In the genomic region with DNA sequence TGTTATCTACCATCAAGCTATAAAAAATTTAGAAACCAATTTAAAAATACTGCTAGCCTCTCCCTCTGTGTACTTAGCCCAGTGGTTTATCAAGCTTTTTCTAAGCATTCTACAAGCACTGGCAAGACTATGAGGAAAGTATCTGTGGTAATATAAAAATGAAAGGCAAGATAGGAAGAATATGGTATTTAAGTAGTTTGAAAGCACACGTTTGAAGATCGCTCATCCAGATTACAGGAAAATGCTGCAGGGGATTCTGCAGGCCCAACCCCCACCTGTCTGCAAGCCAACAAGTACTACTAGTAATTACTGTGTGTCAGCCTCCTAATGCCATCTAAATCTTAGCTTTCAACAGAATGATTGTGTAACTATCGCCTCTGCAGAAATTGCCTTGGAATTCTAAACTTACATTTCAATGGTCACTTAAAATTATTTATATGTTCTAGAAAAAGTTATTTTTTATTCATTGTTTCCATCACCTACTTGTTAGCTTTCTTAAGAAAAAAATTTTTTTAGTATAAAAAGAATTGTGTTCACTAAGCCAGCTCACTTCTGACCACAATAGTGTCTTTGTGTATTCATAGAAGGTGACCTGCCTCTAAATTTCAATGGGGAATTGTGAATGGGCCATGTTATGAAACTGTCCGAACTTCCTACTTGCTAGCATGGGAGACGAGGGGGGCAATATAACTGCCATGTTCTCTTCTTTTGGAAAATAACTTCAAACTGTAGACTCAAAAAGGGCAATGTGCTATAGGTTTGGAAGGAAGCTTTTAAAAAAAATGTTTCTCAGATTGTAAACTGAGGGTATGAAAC, we compare ENCODE assay signal across 9 cellular contexts. TPM values are rescaled to one million over a fixed set of nuclear protein-coding genes. Genes with fewer than 3 reads are reported as not detected.
DNase-seq lines count a peak whose midpoint lies in the region; ATAC-seq and TF ChIP-seq lines count a peak whose summit lies in the region.
"Had no signal": no experiment of that assay in that cellular context is flagged by ENCODE, and none has a peak within 500 bp of the region (broad histone marks: within the 10 kb centered on the region; RNA-seq: fewer than 3 reads in every experiment).

No MANE protein-coding gene starts in this region.

- 19 to 21% methylated on average over 5 of the region's 5 CpGs for WGBS in body of pancreas, 2 donors
- 29 to 36% methylated on average over 5 of the region's 5 CpGs for WGBS in transverse colon (ENCODE audit: low coverage in 1 of 2), 2 donors

- H3K27me3 ChIP-seq in body of pancreas = no peaks in the 10 kb centered on the region
- H3K27me3 ChIP-seq in left lung = no peaks in the 10 kb centered on the region
- no peaks in the 10 kb centered on the region for H3K27me3 ChIP-seq in transverse colon

- ATAC-seq in body of pancreas (no peak), left lung (peak; percentile 4), HG02759 (IDR thresholded peaks at IDR 0.05; ENCODE audit: unreplicated experiment) (no peak)

- peaks cover 16 to 18% of the 10 kb centered on the region in 2 donors for H3K36me3 ChIP-seq in body of pancreas (replicated peaks in 1 of 2; ENCODE audit: insufficient read depth in 1 of 2, low read depth in 2 of 2)
- H3K36me3 ChIP-seq in left lung = peaks cover 0 to 20% of the 10 kb centered on the region in 2 donors
- peaks cover 0 to 10% (median 0%) of the 10 kb centered on the region in 4 donors for H3K36me3 ChIP-seq in transverse colon

- H3K27ac ChIP-seq in body of pancreas = peak overlapping the region; percentile 57 to 100 (median 99)
- peak overlapping the region in 1 of 2 donors; percentile 46 for H3K27ac ChIP-seq in left lung
- peak overlapping the region; percentile 28 to 75 (median 54) for H3K27ac ChIP-seq in transverse colon

- peak; percentile 20 to 47 (median 44) for TF ChIP-seq POLR2A in body of pancreas (IDR thresholded peaks at IDR 0.05)
- no peak for TF ChIP-seq POLR2A in transverse colon (IDR thresholded peaks at IDR 0.05)

- H3K4me3 ChIP-seq in body of pancreas (no peak overlapping the region), left lung (no peak overlapping the region), transverse colon (no peak overlapping the region)

- H3K4me1 ChIP-seq in body of pancreas (peaks cover 97% of the 10 kb centered on the region), left lung (peaks cover 41 to 62% of the 10 kb centered on the region in 2 donors), transverse colon (peaks cover 29 to 69% (median 50%) of the 10 kb centered on the region in 4 donors)

- intact Hi-C loops in body of pancreas (cut with DNase I) = no loop called here
- intact Hi-C loops in left lung (cut with DNase I) = loop anchor here in 1 of 2 donors (10.0 kb wide), 1 partner anchor 337 kb away; no protein-coding TSS in a partner anchor
- intact Hi-C loops in transverse colon (cut with DNase I; ENCODE audit: low total_unique reads) = no loop called here

- DNase-seq in NCI-H2196 (lab: John Stamatoyannopoulos, UW; ENCODE audit: unreplicated experiment) (peak; percentile 50), NCI-H2196 treated with DMSO at 0.1 percent for 48 hours (lab: John Stamatoyannopoulos, UW; ENCODE audit: unreplicated experiment) (no peak), body of pancreas (peak in 1 of 4 donors; percentile 54), left lung (no peak), transverse colon (no peak), T-helper 9 cell (no peak), epidermal melanocyte (ENCODE audit: insufficient read length, low spot score) (no peak)
- DNase-seq: activated CD4-positive, alpha-beta T cell treated with anti-CD3 and anti-CD28 coated beads, Interleukin-2, amount 10 ng/mL, durations not matched to agents 7 days and 5 days had no signal

- in situ Hi-C loops in transverse colon (cut with MboI; ENCODE audit: low pct_ligation_motif_present in 1 of 4, low pct_unique_long_range_greater_than_20kb in 1 of 4, low sequenced_read_pairs in 3 of 4) = loop anchor here (5.0 to 10.0 kb wide), 3 partner anchors 297 to 327 kb away; partner anchors contain the start of gene SLC45A1 (in 4 of the 4)

- no peak for TF ChIP-seq EP300 in transverse colon (IDR thresholded peaks at IDR 0.05; ENCODE audit: low read depth)

- H3K9me3 ChIP-seq in body of pancreas (no peaks in the 10 kb centered on the region), left lung (no peaks in the 10 kb centered on the region), transverse colon (no peaks in the 10 kb centered on the region)

- TF ChIP-seq CTCF in body of pancreas (IDR thresholded peaks at IDR 0.05) (no peak), left lung (IDR thresholded peaks at IDR 0.05) (no peak), transverse colon (IDR thresholded peaks at IDR 0.05) (no peak)

RNA-seq across cellular contexts. Expression of gene ERRFI1, which starts 8.4 kb away (rescaled TPM):
- 100 to 1,000 TPM; 127 to 273 TPM for total RNA-seq in body of pancreas
- total RNA-seq in left lung = 10 to 100 TPM; 60.8 to 63.0 TPM
- total RNA-seq in transverse colon = 100 to 1,000 TPM in 1 of 4 donors, 10 to 100 TPM in 2, 1 to 10 TPM in 1; 10.0 to 101 (median 70.0) TPM

RNA-seq across cellular contexts. Expression of gene PARK7, which starts 56.2 kb away (rescaled TPM):
- total RNA-seq in body of pancreas = 100 to 1,000 TPM in 1 of 2 donors, 10 to 100 TPM in 1; 88.3 to 110 TPM
- 100 to 1,000 TPM; 227 to 262 TPM for total RNA-seq in left lung
- total RNA-seq in transverse colon = 100 to 1,000 TPM in 1 of 4 donors, 10 to 100 TPM in 3; 40.4 to 103 (median 82.8) TPM
